ENCODE assay signal across 9 cellular contexts in the genomic region with DNA sequence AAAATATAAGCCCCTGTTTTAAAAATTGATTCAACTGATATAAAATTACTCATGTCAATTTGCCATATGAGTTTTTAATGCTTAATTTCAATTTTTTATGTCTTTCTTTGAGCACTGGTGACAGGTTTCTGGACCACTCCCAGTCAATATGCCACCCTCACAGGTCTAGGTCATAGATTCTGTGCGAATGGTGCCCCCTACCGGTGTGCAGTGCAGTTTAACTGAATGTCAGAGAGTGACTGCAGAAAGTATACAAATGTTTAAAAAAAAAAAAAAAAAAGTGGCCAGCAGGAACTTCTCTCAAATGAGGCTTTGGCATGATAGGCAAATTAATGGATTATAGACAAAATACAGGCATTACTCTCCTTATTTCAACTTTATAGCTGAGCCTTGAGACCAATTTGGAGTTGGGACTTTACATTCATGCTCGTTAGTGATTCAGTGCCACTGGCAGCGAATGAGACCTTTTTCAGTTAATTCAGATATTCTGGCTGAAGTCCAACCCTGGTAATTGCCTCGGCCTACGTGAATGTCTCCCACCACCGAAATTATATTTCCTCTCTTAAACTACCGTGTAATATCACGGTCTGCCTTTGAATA.
DNase-seq lines count a peak whose midpoint lies in the region; ATAC-seq lines count a peak whose summit lies in the region.
"Had no signal": no experiment of that assay in that cellular context is flagged by ENCODE, and none has a peak within 500 bp of the region (broad histone marks: within the 10 kb centered on the region; RNA-seq: fewer than 3 reads in every experiment).

No MANE protein-coding gene starts in this region.

- no peak overlapping the region for H3K9ac ChIP-seq in adipocyte (ENCODE audit: low read length)

- intact Hi-C loops in activated CD4-positive, alpha-beta T cell treated with anti-CD3 and anti-CD28 coated beads, Interleukin-2, amount 10 ng/mL, durations not matched to agents 24 days and 14 days (cut with micrococcal nuclease): loop anchor here (10.0 kb wide), 1 partner anchor 281 kb away; no protein-coding TSS in a partner anchor
- intact Hi-C loops in left colon (cut with DNase I, micrococcal nuclease): no loop called here

- H3K9me3 ChIP-seq in adipocyte (ENCODE audit: control insufficient read depth, low read length): no peaks in the 10 kb centered on the region

- peak; percentile 60 for DNase-seq in activated CD4-positive, alpha-beta T cell treated with anti-CD3 and anti-CD28 coated beads, Interleukin-2, amount 10 ng/mL, durations not matched to agents 24 days and 14 days
- DNase-seq in activated CD4-positive, alpha-beta T cell treated with anti-CD3 and anti-CD28 coated beads for 4 hours: no peak
- DNase-seq in NCI-H2081 (lab: John Stamatoyannopoulos, UW) (peak; percentile 84 to 93), adipocyte (ENCODE audit: low read depth) (peak; percentile 31), left colon (peak; percentile 28 to 70), NCI-H187 treated with DMSO at 0.1 percent for 48 hours (lab: John Stamatoyannopoulos, UW) (no peak), kidney glomerular epithelial cell (lab: John Stamatoyannopoulos, UW) (no peak)
- DNase-seq: activated naive CD8-positive, alpha-beta T cell treated with anti-CD3 and anti-CD28 coated beads, Interleukin-2, amount 10 ng/mL, durations not matched to agents 7 days and 5 days had no signal

- H3K4me3 ChIP-seq in adipocyte (ENCODE audit: low read length): no peak overlapping the region

- H3K4me1 ChIP-seq in adipocyte (ENCODE audit: control insufficient read depth, insufficient read depth, low read length): peaks cover 35% of the 10 kb centered on the region

- no peak overlapping the region for H3K27ac Mint-ChIP-seq in activated CD4-positive, alpha-beta T cell treated with anti-CD3 and anti-CD28 coated beads, Interleukin-2, amount 10 ng/mL, durations not matched to agents 24 days and 14 days
- H3K27ac Mint-ChIP-seq: activated naive CD8-positive, alpha-beta T cell treated with anti-CD3 and anti-CD28 coated beads, Interleukin-2, amount 10 ng/mL, durations not matched to agents 7 days and 5 days had no signal

- H3K27me3 ChIP-seq in adipocyte (replicated peaks; ENCODE audit: control insufficient read depth, insufficient read depth, low read length): no peaks in the 10 kb centered on the region

- H3K4me3 Mint-ChIP-seq in activated CD4-positive, alpha-beta T cell treated with anti-CD3 and anti-CD28 coated beads, Interleukin-2, amount 10 ng/mL, durations not matched to agents 24 days and 14 days: no peak overlapping the region
- H3K4me3 Mint-ChIP-seq: activated naive CD8-positive, alpha-beta T cell treated with anti-CD3 and anti-CD28 coated beads, Interleukin-2, amount 10 ng/mL, durations not matched to agents 7 days and 5 days had no signal

- no peaks in the 10 kb centered on the region for H3K36me3 Mint-ChIP-seq in activated CD4-positive, alpha-beta T cell treated with anti-CD3 and anti-CD28 coated beads, Interleukin-2, amount 10 ng/mL, durations not matched to agents 24 days and 14 days (ENCODE audit: low read depth)
- H3K36me3 Mint-ChIP-seq: activated naive CD8-positive, alpha-beta T cell treated with anti-CD3 and anti-CD28 coated beads, Interleukin-2, amount 10 ng/mL, durations not matched to agents 7 days and 5 days had no signal

- peaks cover 2% of the 10 kb centered on the region for H3K9me3 Mint-ChIP-seq in activated CD4-positive, alpha-beta T cell treated with anti-CD3 and anti-CD28 coated beads, Interleukin-2, amount 10 ng/mL, durations not matched to agents 24 days and 14 days
- H3K9me3 Mint-ChIP-seq: activated naive CD8-positive, alpha-beta T cell treated with anti-CD3 and anti-CD28 coated beads, Interleukin-2, amount 10 ng/mL, durations not matched to agents 7 days and 5 days had no signal

- ATAC-seq in left colon (peak; percentile 56), GM18909 (IDR thresholded peaks at IDR 0.05; ENCODE audit: poor library complexity, unreplicated experiment) (no peak)

- H3K4me1 Mint-ChIP-seq in activated CD4-positive, alpha-beta T cell treated with anti-CD3 and anti-CD28 coated beads, Interleukin-2, amount 10 ng/mL, durations not matched to agents 24 days and 14 days: no peaks in the 10 kb centered on the region
- H3K4me1 Mint-ChIP-seq: activated naive CD8-positive, alpha-beta T cell treated with anti-CD3 and anti-CD28 coated beads, Interleukin-2, amount 10 ng/mL, durations not matched to agents 7 days and 5 days had no signal

- H3K27me3 Mint-ChIP-seq in activated CD4-positive, alpha-beta T cell treated with anti-CD3 and anti-CD28 coated beads, Interleukin-2, amount 10 ng/mL, durations not matched to agents 24 days and 14 days: peaks cover 2% of the 10 kb centered on the region
- H3K27me3 Mint-ChIP-seq: activated naive CD8-positive, alpha-beta T cell treated with anti-CD3 and anti-CD28 coated beads, Interleukin-2, amount 10 ng/mL, durations not matched to agents 7 days and 5 days had no signal

- H3K36me3 ChIP-seq in adipocyte (ENCODE audit: control insufficient read depth, insufficient read depth, low read length, severe bottlenecking): no peaks in the 10 kb centered on the region

Comparison
In these comparisons a context has a peak if more than half of its experiments do, and no peak if none do; other contexts are left out.
1. DNase-seq: peak in activated CD4-positive, alpha-beta T cell treated with anti-CD3 and anti-CD28 coated beads, Interleukin-2, amount 10 ng/mL, durations not matched to agents 24 days and 14 days (single experiment), NCI-H2081 (2 of 2), adipocyte (single experiment) and left colon (2 of 2); none in activated CD4-positive, alpha-beta T cell treated with anti-CD3 and anti-CD28 coated beads for 4 hours (0 of 2), NCI-H187 treated with DMSO at 0.1 percent for 48 hours (single experiment) and kidney glomerular epithelial cell (single experiment).